ENCODE assay signal across 8 cellular contexts in the genomic region with DNA sequence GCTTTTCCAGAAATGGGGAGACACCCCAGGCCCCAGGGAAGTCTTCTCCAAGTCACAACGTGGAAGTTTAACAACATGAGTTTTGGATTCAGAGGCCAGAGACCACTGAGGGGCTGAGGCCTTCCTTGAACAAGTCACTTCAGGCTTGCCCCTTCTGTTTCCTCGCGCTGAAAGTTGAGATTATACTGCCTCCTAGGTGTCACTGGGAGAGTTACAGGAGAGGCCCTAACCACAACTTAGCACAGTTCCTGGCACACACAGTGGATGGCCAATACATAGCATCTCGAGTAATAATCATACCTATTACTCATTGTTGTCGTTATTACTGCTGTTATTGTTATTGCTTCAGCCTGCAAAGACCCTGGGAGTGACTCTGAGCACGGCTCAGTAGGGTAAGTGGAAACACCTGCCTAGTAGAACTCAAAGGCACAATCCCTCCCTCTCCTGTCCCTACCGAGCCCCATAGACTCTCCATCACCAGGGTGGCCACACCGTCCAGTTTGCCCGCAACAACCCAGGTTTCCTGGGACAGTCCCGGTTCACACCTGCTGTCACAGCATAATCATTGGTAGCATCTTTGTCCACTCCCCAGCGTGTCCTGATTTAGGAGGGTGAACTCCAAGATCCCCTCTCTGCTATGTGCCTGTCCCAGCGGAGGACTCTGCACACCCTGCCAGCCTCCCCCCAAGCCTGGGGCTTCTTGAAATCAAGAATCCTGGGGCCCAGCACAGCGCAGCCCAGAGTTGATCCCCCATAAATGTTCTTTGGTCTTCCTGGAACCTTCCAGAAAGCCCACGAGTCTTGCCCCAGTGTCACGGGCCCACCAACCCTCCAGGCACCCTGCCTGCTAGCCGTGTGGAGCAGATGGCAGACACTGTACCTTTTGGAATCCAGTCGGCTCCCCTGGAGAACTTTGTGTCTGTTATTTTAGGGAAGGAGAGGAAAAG.
DNase-seq lines count a peak whose midpoint lies in the region; ATAC-seq and TF ChIP-seq lines count a peak whose summit lies in the region.

No MANE protein-coding gene starts in this region.

- no peaks in the 10 kb centered on the region for H3K9me3 ChIP-seq in MM.1S (replicated peaks; ENCODE audit: insufficient read depth, low read length)

- H3K9ac ChIP-seq in MM.1S (ENCODE audit: low read length) (no peak overlapping the region), mesendoderm (ENCODE audit: low read length) (no peak overlapping the region)

- no CpG with 5 or more reads among the region's 17 CpGs for WGBS in mesendoderm (ENCODE audit: extremely low coverage, insufficient coverage, low lambda C conversion rate)

- H3K27me3 ChIP-seq in MM.1S (replicated peaks; ENCODE audit: insufficient read depth, low read length) = no peaks in the 10 kb centered on the region
- no peaks in the 10 kb centered on the region for H3K27me3 ChIP-seq in mesendoderm (ENCODE audit: insufficient read depth, low read length, poor library complexity)

- no peak overlapping the region for H3K23ac ChIP-seq in mesendoderm (ENCODE audit: low read length)

- no peak overlapping the region for H3K4me3 ChIP-seq in MM.1S (ENCODE audit: low read length)
- no peak overlapping the region for H3K4me3 ChIP-seq in choroid plexus epithelial cell (ENCODE audit: low read depth, low read length)
- H3K4me3 ChIP-seq in mesendoderm (ENCODE audit: low read length) = no peak overlapping the region

- H2AFZ ChIP-seq in MM.1S (ENCODE audit: low read length) = no peak overlapping the region

- H3K27ac ChIP-seq in MM.1S (ENCODE audit: low read length) (no peak overlapping the region), mesendoderm (ENCODE audit: low read depth, low read length) (no peak overlapping the region)

- no peaks in the 10 kb centered on the region for H3K9me2 ChIP-seq in MM.1S (replicated peaks; ENCODE audit: insufficient read depth, low read length)

- TF ChIP-seq CTCF in MM.1S (IDR thresholded peaks at IDR 0.05; ENCODE audit: low read length) (peak; percentile 27), choroid plexus epithelial cell (conservative IDR thresholded peaks at IDR 0.05; ENCODE audit: low read depth, low read length) (peak; percentile 79)

- H4K20me1 ChIP-seq in MM.1S (ENCODE audit: insufficient read depth, low read length) = no peaks in the 10 kb centered on the region

- H2BK5ac ChIP-seq in mesendoderm (ENCODE audit: low read length) = no peak overlapping the region

- no peak overlapping the region for H4K8ac ChIP-seq in mesendoderm (ENCODE audit: low read depth, low read length)

- peak; percentile 43 to 64 for DNase-seq in NCI-H524 (lab: John Stamatoyannopoulos, UW)
- no peak for DNase-seq in NCI-H524 treated with DMSO at 0.1 percent for 48 hours (lab: John Stamatoyannopoulos, UW)
- no peak for DNase-seq in MM.1S
- peak; percentile 63 for DNase-seq in choroid plexus epithelial cell (ENCODE audit: low read depth)
- peak; percentile 71 for DNase-seq in mesendoderm
- no peak for DNase-seq in SKM-1 (lab: John Stamatoyannopoulos, UW; ENCODE audit: unreplicated experiment)

- H3K18ac ChIP-seq in mesendoderm (ENCODE audit: low read length) = no peak overlapping the region

- no peak overlapping the region for H2BK15ac ChIP-seq in mesendoderm (replicated peaks; ENCODE audit: low read depth)

- no peak overlapping the region for H2BK120ac ChIP-seq in mesendoderm (ENCODE audit: low read depth, low read length)

- H3K56ac ChIP-seq in mesendoderm (ENCODE audit: low read length) = peak overlapping the region; percentile 65

- H3K79me2 ChIP-seq in MM.1S (ENCODE audit: low read length) (no peaks in the 10 kb centered on the region; the same call in 1 of the 2 replicates), mesendoderm (ENCODE audit: control insufficient read depth, insufficient read depth, low read length) (no peaks in the 10 kb centered on the region)

- H3K4me1 ChIP-seq in MM.1S (ENCODE audit: low read length) = no peaks in the 10 kb centered on the region
- no peaks in the 10 kb centered on the region for H3K4me1 ChIP-seq in mesendoderm (ENCODE audit: control insufficient read depth, low read depth, low read length)

- no peaks in the 10 kb centered on the region for H3K79me1 ChIP-seq in mesendoderm (ENCODE audit: low read length)

- no peak overlapping the region for H4K5ac ChIP-seq in mesendoderm (ENCODE audit: low read length)

- H2AK5ac ChIP-seq in mesendoderm (ENCODE audit: low read length) = no peak overlapping the region

- H3K4me2 ChIP-seq in MM.1S (ENCODE audit: low read depth, low read length) = no peak overlapping the region
- no peak overlapping the region for H3K4me2 ChIP-seq in mesendoderm (ENCODE audit: low read length)

- no peaks in the 10 kb centered on the region for H3F3A ChIP-seq in MM.1S (ENCODE audit: insufficient read depth, low read length)

- H3K36me3 ChIP-seq in MM.1S (replicated peaks; ENCODE audit: insufficient read depth, low read length) (no peaks in the 10 kb centered on the region; the same call in 1 of the 2 replicates), mesendoderm (ENCODE audit: control insufficient read depth, insufficient read depth, low read length) (no peaks in the 10 kb centered on the region)

- ATAC-seq in GM19455 (IDR thresholded peaks at IDR 0.05; ENCODE audit: unreplicated experiment) (no peak), HG03175 (IDR thresholded peaks at IDR 0.05; ENCODE audit: unreplicated experiment) (no peak)

- no peak overlapping the region for H3K4ac ChIP-seq in mesendoderm (ENCODE audit: low read depth, low read length)

Comparison
In these comparisons a context has a peak if more than half of its experiments do, and no peak if none do; other contexts are left out.
1. DNase-seq: peak in NCI-H524 (2 of 2), choroid plexus epithelial cell (single experiment) and mesendoderm (single experiment); none in NCI-H524 treated with DMSO at 0.1 percent for 48 hours (single experiment), MM.1S (single experiment) and SKM-1 (single experiment).